In the genomic region with DNA sequence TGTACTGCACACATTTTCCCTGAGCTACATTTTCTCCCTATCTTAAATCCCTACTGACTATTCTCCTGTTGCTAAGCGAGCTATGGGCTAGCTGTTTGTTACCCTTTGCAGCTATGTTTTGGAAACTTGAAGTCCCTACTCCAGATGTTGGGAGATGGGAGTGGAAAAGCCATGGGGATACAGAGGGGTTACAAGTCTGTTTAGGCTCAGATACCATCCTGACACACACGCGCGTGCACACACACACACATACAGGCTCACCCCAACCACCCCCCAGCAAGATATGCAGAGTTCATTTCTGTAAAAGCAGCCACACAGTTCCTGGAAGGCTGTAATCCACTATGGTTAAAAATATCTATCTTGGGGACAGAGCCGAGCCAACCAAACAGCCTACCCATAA, we compare ENCODE assay signal across 11 cellular contexts. TPM values are rescaled to one million over a fixed set of nuclear protein-coding genes. Genes with fewer than 3 reads are reported as not detected.
A peak's percentile ranks its signal among the peaks of the same experiment; 100 is the strongest.
DNase-seq lines count a peak whose midpoint lies in the region; ATAC-seq and TF ChIP-seq lines count a peak whose summit lies in the region.
"Had no signal": no experiment of that assay in that cellular context is flagged by ENCODE, and none has a peak within 500 bp of the region (broad histone marks: within the 10 kb centered on the region; RNA-seq: fewer than 3 reads in every experiment).

No MANE protein-coding gene starts in this region.

- no peaks in the 10 kb centered on the region for H3K9me3 ChIP-seq in Panc1 (ENCODE audit: control insufficient read depth, insufficient read depth, low read depth, low read length)
- no peaks in the 10 kb centered on the region for H3K9me3 ChIP-seq in esophagus squamous epithelium
- no peaks in the 10 kb centered on the region for H3K9me3 ChIP-seq in mucosa of descending colon
- H3K9me3 ChIP-seq in thyroid gland = no peaks in the 10 kb centered on the region

- H3K27ac ChIP-seq in Panc1 (ENCODE audit: low read length) (peak overlapping the region; percentile 99), esophagus squamous epithelium (peak overlapping the region; percentile 53 to 85 (median 78)), thyroid gland (peak overlapping the region; percentile 47 to 92 (median 79)), foreskin keratinocyte (no peak overlapping the region)

- in situ Hi-C loops in Panc1 (cut with HindIII; ENCODE audit: low pct_unique_long_range_greater_than_20kb, low sequenced_read_pairs) (no loop called here), KBM-7 (cut with MboI; ENCODE audit: low pct_unique_long_range_greater_than_20kb, low sequenced_read_pairs) (no loop called here)

- TF ChIP-seq POLR2A in esophagus squamous epithelium (IDR thresholded peaks at IDR 0.05) (no peak), thyroid gland (IDR thresholded peaks at IDR 0.05) (no peak)

- H3K4me3 ChIP-seq in Panc1 (ENCODE audit: low read depth in 2 of 2, low read length in 2 of 2) (no peak overlapping the region), esophagus squamous epithelium (peak overlapping the region in 1 of 4 donors; percentile 16), mucosa of descending colon (no peak overlapping the region), thyroid gland (replicated peaks in 1 of 3) (no peak overlapping the region)

- WGBS in esophagus squamous epithelium, 2 donors = 76% methylated on average over 2 to 5 of the region's 5 CpGs
- 80 to 91% methylated on average over 5 of the region's 5 CpGs for WGBS in thyroid gland, 2 donors

- peaks cover 33% of the 10 kb centered on the region for H3K4me1 ChIP-seq in Panc1 (ENCODE audit: control insufficient read depth, insufficient read depth, low read length)
- H3K4me1 ChIP-seq in esophagus squamous epithelium = peaks cover 15 to 33% (median 26%) of the 10 kb centered on the region in 3 donors
- H3K4me1 ChIP-seq in mucosa of descending colon (ENCODE audit: low read depth) = peaks cover 28% of the 10 kb centered on the region
- peaks cover 21 to 28% of the 10 kb centered on the region in 2 donors for H3K4me1 ChIP-seq in thyroid gland
- H3K4me1 ChIP-seq in foreskin keratinocyte = no peaks in the 10 kb centered on the region

- CTCF ChIA-PET in Panc1 (lab: Charles Lee) = interaction anchor here (1.5 kb wide), 1 partner anchor 116 kb away, joined by 6 read pairs; no protein-coding TSS in a partner anchor

- H3K36me3 ChIP-seq in Panc1 (ENCODE audit: control insufficient read depth, insufficient read depth, low read length) = no peaks in the 10 kb centered on the region
- peaks cover 0 to 38% (median 7%) of the 10 kb centered on the region in 3 donors for H3K36me3 ChIP-seq in esophagus squamous epithelium
- peaks cover 5% of the 10 kb centered on the region for H3K36me3 ChIP-seq in mucosa of descending colon (ENCODE audit: low read depth)
- peaks cover 9 to 15% of the 10 kb centered on the region in 2 donors for H3K36me3 ChIP-seq in thyroid gland

- intact Hi-C loops in Panc1 (cut with micrococcal nuclease; ENCODE audit: unreplicated experiment) (no loop called here), esophagus squamous epithelium (cut with DNase I) (no loop called here), mucosa of descending colon (cut with DNase I, micrococcal nuclease) (no loop called here), thyroid gland (cut with DNase I) (no loop called here)

- DNase-seq in Panc1 (ENCODE audit: low read depth, low spot score) = no peak
- DNase-seq in esophagus squamous epithelium (lab: John Stamatoyannopoulos, UW) = no peak
- peak in 1 of 3 donors; percentile 37 for DNase-seq in mucosa of descending colon
- DNase-seq in thyroid gland = no peak
- no peak for DNase-seq in KBM-7
- DNase-seq in NCI-H128 (lab: John Stamatoyannopoulos, UW; ENCODE audit: unreplicated experiment) = no peak
- DNase-seq in foreskin keratinocyte = no peak
- no peak for DNase-seq in AG20443 (ENCODE audit: low spot score)
- DNase-seq: activated CD8-positive, alpha-beta T cell treated with anti-CD3 and anti-CD28 coated beads, Interleukin-2, amount 10 ng/mL, durations not matched to agents 7 days and 5 days; NCI-H1105; RPMI8226 had no signal

- TF ChIP-seq CTCF in Panc1 (IDR thresholded peaks at IDR 0.05) (no peak), esophagus squamous epithelium (IDR thresholded peaks at IDR 0.05) (no peak), mucosa of descending colon (IDR thresholded peaks at IDR 0.05) (no peak), thyroid gland (IDR thresholded peaks at IDR 0.05) (no peak), foreskin keratinocyte (conservative IDR thresholded peaks at IDR 0.05) (no peak)

- POLR2A ChIA-PET in Panc1 (lab: Charles Lee) = no interaction called here

- H3K27me3 ChIP-seq in Panc1 (ENCODE audit: control insufficient read depth, insufficient read depth, low read length) (no peaks in the 10 kb centered on the region), esophagus squamous epithelium (no peaks in the 10 kb centered on the region), thyroid gland (no peaks in the 10 kb centered on the region), foreskin keratinocyte (no peaks in the 10 kb centered on the region)

- no peak for ATAC-seq in Panc1
- peak; percentile 26 for ATAC-seq in mucosa of descending colon
- no peak for ATAC-seq in foreskin keratinocyte
- ATAC-seq: activated CD8-positive, alpha-beta T cell treated with anti-CD3 and anti-CD28 coated beads, Interleukin-2, amount 10 ng/mL, durations not matched to agents 7 days and 5 days had no signal

- no TSS peak for BruUV-seq in Panc1 (replicated peaks; lab: Mats Ljungman, UMichigan)

RNA-seq across cellular contexts. Expression of gene ATP5MC2, which starts 15.8 kb away (rescaled TPM):
- total RNA-seq in Panc1 (2021; ENCODE audit: unreplicated experiment) = 290 TPM
- polyA plus RNA-seq in Panc1 (2012; ENCODE audit: insufficient read length) = 456 TPM
- total RNA-seq in esophagus squamous epithelium = 100 to 1,000 TPM; 240 to 303 (median 268) TPM
- 100 to 1,000 TPM; 328 to 354 (median 349) TPM for total RNA-seq in mucosa of descending colon
- total RNA-seq in thyroid gland = 100 to 1,000 TPM; 181 to 334 (median 259) TPM
- 195 and 206 TPM in 2 replicates for total RNA-seq in foreskin keratinocyte
- polyA plus RNA-seq in foreskin keratinocyte = 345 and 363 TPM in 2 replicates

RNA-seq across cellular contexts. Expression of gene ATF7, which starts 33.9 kb away (rescaled TPM):
- 29.5 TPM for total RNA-seq in Panc1 (2021; ENCODE audit: unreplicated experiment)
- polyA plus RNA-seq in Panc1 (2012; ENCODE audit: insufficient read length) = 15.8 TPM
- total RNA-seq in esophagus squamous epithelium = 10 to 100 TPM; 12.5 to 28.0 (median 20.6) TPM
- total RNA-seq in mucosa of descending colon = 10 to 100 TPM; 35.6 to 50.9 (median 42.8) TPM
- 10 to 100 TPM; 21.3 to 40.1 (median 37.6) TPM for total RNA-seq in thyroid gland
- total RNA-seq in foreskin keratinocyte = 11.4 and 13.6 TPM in 2 replicates
- 8.7 and 9.9 TPM in 2 replicates for polyA plus RNA-seq in foreskin keratinocyte
